In the genomic region with DNA sequence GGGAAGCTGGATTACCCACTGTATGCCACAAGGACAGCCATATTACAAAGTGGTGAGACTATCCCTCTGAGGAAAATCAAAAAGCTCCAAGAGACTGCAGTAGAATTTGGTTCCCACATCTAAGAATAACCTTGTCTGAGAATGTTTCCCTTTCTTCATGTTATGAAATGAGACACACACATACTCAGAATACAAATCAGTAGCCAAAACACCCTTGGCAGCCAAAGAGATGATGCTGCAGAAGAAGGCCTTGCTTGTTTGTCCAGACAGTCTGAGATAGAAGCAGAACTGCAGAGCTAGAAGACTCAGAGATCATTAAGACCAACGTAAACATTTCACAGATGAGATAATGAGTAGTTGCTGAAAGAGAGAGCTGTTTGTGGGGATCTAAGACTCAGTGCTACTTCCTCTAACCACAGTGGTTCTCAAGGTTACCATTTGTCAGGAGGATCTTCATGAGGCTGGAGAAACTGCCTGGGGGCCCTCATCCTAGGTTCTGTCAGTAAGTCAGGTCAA, we compare ENCODE assay signal across 9 cellular contexts. TPM values are rescaled to one million over a fixed set of nuclear protein-coding genes. Genes with fewer than 3 reads are reported as not detected.
A peak's percentile ranks its signal among the peaks of the same experiment; 100 is the strongest.
DNase-seq lines count a peak whose midpoint lies in the region; ATAC-seq and TF ChIP-seq lines count a peak whose summit lies in the region.
"Had no signal": no experiment of that assay in that cellular context is flagged by ENCODE, and none has a peak within 500 bp of the region (broad histone marks: within the 10 kb centered on the region; RNA-seq: fewer than 3 reads in every experiment).

No MANE protein-coding gene starts in this region.

- peak overlapping the region in 1 of 7 donors; percentile 25 for H3K4me3 Mint-ChIP-seq in CD8-positive, alpha-beta memory T cell
- no peak overlapping the region for H3K4me3 Mint-ChIP-seq in nephron progenitor cell

- no peak overlapping the region for H3K4me3 ChIP-seq in CD8-positive, alpha-beta memory T cell (ENCODE audit: low read length)
- H3K4me3 ChIP-seq in thyroid gland (replicated peaks in 1 of 3): no peak overlapping the region

- no peak for TF ChIP-seq CTCF in nephron progenitor cell (IDR thresholded peaks at IDR 0.05)
- no peak for TF ChIP-seq CTCF in thyroid gland (IDR thresholded peaks at IDR 0.05)

- no peaks in the 10 kb centered on the region for H3K27me3 ChIP-seq in CD8-positive, alpha-beta memory T cell (ENCODE audit: insufficient read depth, low read length, poor library complexity, severe bottlenecking)
- H3K27me3 ChIP-seq in thyroid gland: no peaks in the 10 kb centered on the region

- TF ChIP-seq POLR2A in thyroid gland (IDR thresholded peaks at IDR 0.05): no peak

- H3K4me1 Mint-ChIP-seq in CD8-positive, alpha-beta memory T cell: peaks cover 4 to 11% (median 7%) of the 10 kb centered on the region in 3 donors
- peaks cover 25% of the 10 kb centered on the region for H3K4me1 Mint-ChIP-seq in nephron progenitor cell

- no peak overlapping the region for H3K27ac ChIP-seq in CD8-positive, alpha-beta memory T cell (ENCODE audit: low read depth, low read length)
- H3K27ac ChIP-seq in cingulate gyrus (ENCODE audit: low read depth, low read length) (peak overlapping the region; percentile 77), thyroid gland (peak overlapping the region in 1 of 3 donors; percentile 24)

- POLR2A ChIA-PET in CD8-positive, alpha-beta memory T cell (lab: Charles Lee): no interaction called here

- no peak for ATAC-seq in HG03025 (IDR thresholded peaks at IDR 0.05; ENCODE audit: low FRiP score, unreplicated experiment)

- H3K9me3 Mint-ChIP-seq in CD8-positive, alpha-beta memory T cell: no peaks in the 10 kb centered on the region
- H3K9me3 Mint-ChIP-seq in nephron progenitor cell: no peaks in the 10 kb centered on the region

- peak overlapping the region in 5 of 8 donors; percentile 28 to 89 (median 67) for H3K27ac Mint-ChIP-seq in CD8-positive, alpha-beta memory T cell
- H3K27ac Mint-ChIP-seq in nephron progenitor cell: peak overlapping the region; percentile 12

- peaks cover 5 to 46% (median 17%) of the 10 kb centered on the region in 3 donors for H3K36me3 Mint-ChIP-seq in CD8-positive, alpha-beta memory T cell
- H3K36me3 Mint-ChIP-seq in nephron progenitor cell (ENCODE audit: low read depth): peaks cover 52% of the 10 kb centered on the region

- no peaks in the 10 kb centered on the region for H3K9me3 ChIP-seq in CD8-positive, alpha-beta memory T cell (ENCODE audit: low read length)
- no peaks in the 10 kb centered on the region for H3K9me3 ChIP-seq in thyroid gland

- H3K4me1 ChIP-seq in CD8-positive, alpha-beta memory T cell (ENCODE audit: insufficient read depth, low read length): peaks cover 4% of the 10 kb centered on the region
- no peaks in the 10 kb centered on the region for H3K4me1 ChIP-seq in thyroid gland

- WGBS in thyroid gland, 2 donors: 75 to 81% methylated on average over 1 of the region's 1 CpG

- CTCF ChIA-PET in CD8-positive, alpha-beta memory T cell (lab: Charles Lee): interaction anchor here (0.8 kb wide), 1 partner anchor 13 kb away, joined by 3 read pairs; no protein-coding TSS in a partner anchor

- H3K36me3 ChIP-seq in CD8-positive, alpha-beta memory T cell (ENCODE audit: insufficient read depth, low read length): no peaks in the 10 kb centered on the region
- no peaks in the 10 kb centered on the region for H3K36me3 ChIP-seq in thyroid gland

- no peak for DNase-seq in CD8-positive, alpha-beta memory T cell
- peak; percentile 88 for DNase-seq in MV-4-11 (lab: John Stamatoyannopoulos, UW)
- DNase-seq in nephron progenitor cell: no peak
- no peak for DNase-seq in activated naive CD4-positive, alpha-beta T cell (lab: John Stamatoyannopoulos, UW)
- DNase-seq in thyroid gland: no peak
- DNase-seq in NCI-H1436 (lab: John Stamatoyannopoulos, UW): no peak
- DNase-seq: DMS53 had no signal

- H3K27me3 Mint-ChIP-seq in CD8-positive, alpha-beta memory T cell: no peaks in the 10 kb centered on the region
- peaks cover 3% of the 10 kb centered on the region for H3K27me3 Mint-ChIP-seq in nephron progenitor cell (ENCODE audit: low read depth, poor library complexity)

- intact Hi-C loops in thyroid gland (cut with DNase I): no loop called here

RNA-seq across cellular contexts. Expression of gene RELT, which starts 38.8 kb away (rescaled TPM):
- total RNA-seq in CD8-positive, alpha-beta memory T cell: 10 to 100 TPM; 23.4 TPM
- polyA plus RNA-seq in CD8-positive, alpha-beta memory T cell: 7.5 TPM
- 1 to 10 TPM; 1.6 to 3.5 (median 1.9) TPM for total RNA-seq in thyroid gland

Comparison
In these comparisons a context has a peak if more than half of its experiments do, and no peak if none do; other contexts are left out.
1. RNA of gene RELT, which starts 38.8 kb away (total RNA-seq): 23.4 TPM in CD8-positive, alpha-beta memory T cell; 1.6 to 3.5 TPM in thyroid gland; every median in the first group is over 4 times any median in the second.